20 cellular contexts compared by ENCODE assay signal in genomic region chr3:136184703-136185102, GRCh38. TPM values are rescaled to one million over a fixed set of nuclear protein-coding genes. Genes with fewer than 3 reads are reported as not detected.
DNase-seq lines count a peak whose midpoint lies in the region; ATAC-seq and TF ChIP-seq lines count a peak whose summit lies in the region.
"Had no signal": no experiment of that assay in that cellular context is flagged by ENCODE, and none has a peak within 500 bp of the region (broad histone marks: within the 10 kb centered on the region; RNA-seq: fewer than 3 reads in every experiment).

No MANE protein-coding gene starts in this region.

- in situ Hi-C loops in GM23248 (cut with MboI): no loop called here

- peaks cover 41 to 91% (median 68%) of the 10 kb centered on the region in 4 donors for H3K4me1 Mint-ChIP-seq in CD4-positive, CD25-positive, alpha-beta regulatory T cell
- H3K4me1 Mint-ChIP-seq in central memory CD8-positive, alpha-beta T cell: peaks cover 74% of the 10 kb centered on the region

- peaks cover 0 to 1% (median 0%) of the 10 kb centered on the region in 7 donors for H3K9me3 Mint-ChIP-seq in CD4-positive, CD25-positive, alpha-beta regulatory T cell
- H3K9me3 Mint-ChIP-seq in central memory CD8-positive, alpha-beta T cell: no peaks in the 10 kb centered on the region
- H3K9me3 Mint-ChIP-seq: nephron had no signal

- TF ChIP-seq CTCF in osteoblast (IDR thresholded peaks at IDR 0.05; ENCODE audit: extremely low read depth, low read depth, low read length): no peak

- no peaks in the 10 kb centered on the region for H3K9me2 ChIP-seq in GM23248 (ENCODE audit: insufficient read depth)

- ATAC-seq in CD4-positive, CD25-positive, alpha-beta regulatory T cell (ENCODE audit: low read depth in 2 of 2): no peak
- ATAC-seq in central memory CD8-positive, alpha-beta T cell (replicated peaks; ENCODE audit: extremely low read depth, poor library complexity, severe bottlenecking): no peak
- ATAC-seq in left lobe of liver (peak; percentile 73), HG03442 (IDR thresholded peaks at IDR 0.05; ENCODE audit: unreplicated experiment) (no peak)
- ATAC-seq: activated CD8-positive, alpha-beta T cell treated with anti-CD3 and anti-CD28 coated beads, Interleukin-2, amount 10 ng/mL, durations not matched to agents 7 days and 5 days had no signal

- H3K27ac ChIP-seq in CD4-positive, CD25-positive, alpha-beta regulatory T cell (ENCODE audit: insufficient read depth, low read length, poor library complexity, severe bottlenecking): peak overlapping the region; percentile 6
- H3K27ac ChIP-seq in GM23248 (no peak overlapping the region), osteoblast (ENCODE audit: low read depth, low read length) (no peak overlapping the region)
- H3K27ac ChIP-seq: KMS-11, pancreas, sigmoid colon had no signal

- peak overlapping the region in 2 of 4 donors; percentile 74 to 82 for H3K4me3 Mint-ChIP-seq in CD4-positive, CD25-positive, alpha-beta regulatory T cell
- H3K4me3 Mint-ChIP-seq in central memory CD8-positive, alpha-beta T cell: no peak overlapping the region
- H3K4me3 Mint-ChIP-seq: activated CD8-positive, alpha-beta T cell treated with anti-CD3 and anti-CD28 coated beads, Interleukin-2, amount 10 ng/mL, durations not matched to agents 7 days and 5 days; nephron had no signal

- no peak overlapping the region for H3K4me2 ChIP-seq in GM23248 (ENCODE audit: unreplicated experiment)
- no peak overlapping the region for H3K4me2 ChIP-seq in osteoblast (ENCODE audit: insufficient read depth, low read length)
- H3K4me2 ChIP-seq: KMS-11 had no signal

- peaks cover 90% of the 10 kb centered on the region for H3K4me1 ChIP-seq in CD4-positive, CD25-positive, alpha-beta regulatory T cell (ENCODE audit: control insufficient read depth, insufficient read depth, low read length, poor library complexity, severe bottlenecking)
- H3K4me1 ChIP-seq in GM23248 (ENCODE audit: insufficient read depth): peaks cover 11% of the 10 kb centered on the region
- H3K4me1 ChIP-seq in osteoblast (ENCODE audit: insufficient read depth, low read length): peaks cover 18% of the 10 kb centered on the region

- H3K9me3 ChIP-seq in CD4-positive, CD25-positive, alpha-beta regulatory T cell (ENCODE audit: control insufficient read depth in 2 of 2, low read length in 2 of 2): no peaks in the 10 kb centered on the region
- H3K9me3 ChIP-seq in GM23248 (ENCODE audit: low read depth) (no peaks in the 10 kb centered on the region), osteoblast (ENCODE audit: low read depth, low read length) (no peaks in the 10 kb centered on the region)
- H3K9me3 ChIP-seq: pancreas, sigmoid colon had no signal

- H3K79me2 ChIP-seq in GM23248 (ENCODE audit: insufficient read depth) (peaks cover 99% of the 10 kb centered on the region), osteoblast (ENCODE audit: insufficient read depth, low read length) (peaks cover 99% of the 10 kb centered on the region)

- DNase-seq in CD4-positive, CD25-positive, alpha-beta regulatory T cell: no peak
- DNase-seq in GM23248 (peak; percentile 54), left lobe of liver (ENCODE audit: low spot score) (no peak), osteoblast (ENCODE audit: insufficient read length, low spot score, missing footprints) (no peak), HCEC 1CT (no peak)
- no peak for DNase-seq in central memory CD8-positive, alpha-beta T cell (ENCODE audit: low spot score in 2 of 2)
- DNase-seq: activated CD4-positive, CD25-positive, alpha-beta regulatory T cell treated with anti-CD3 and anti-CD28 coated beads, Interleukin-2, amount 50 U/mL, for 72 hours; activated CD8-positive, alpha-beta T cell treated with anti-CD3 and anti-CD28 coated beads, Interleukin-2, amount 10 ng/mL, durations not matched to agents 7 days and 5 days; activated naive CD4-positive, alpha-beta T cell treated with Interleukin-2 at 50 U/mL for 16 hours; effector CD4-positive, alpha-beta T cell; erythroblast; NCI-H1105; NCI-H2081; OCI-M1; pancreas; SHP77; sigmoid colon had no signal

- WGBS in GM23248 (ENCODE audit: low coverage in 1 of 2, low lambda C conversion rate in 2 of 2, missing lambda C conversion rate in 2 of 2), 2 experiments: 15 to 40% methylated on average over 2 of the region's 2 CpGs

- peak overlapping the region; percentile 43 for H3K4me3 ChIP-seq in CD4-positive, CD25-positive, alpha-beta regulatory T cell (ENCODE audit: low read depth, low read length)
- no peak overlapping the region for H3K4me3 ChIP-seq in GM23248
- no peak overlapping the region for H3K4me3 ChIP-seq in osteoblast (ENCODE audit: insufficient read depth, low read length)
- H3K4me3 ChIP-seq: pancreas, sigmoid colon had no signal

- H3K9ac ChIP-seq in GM23248: no peak overlapping the region
- H3K9ac ChIP-seq: KMS-11 had no signal

- H2AFZ ChIP-seq in GM23248: no peak overlapping the region
- H2AFZ ChIP-seq in osteoblast (ENCODE audit: low read length): no peak overlapping the region

- no peaks in the 10 kb centered on the region for H3F3A ChIP-seq in GM23248 (ENCODE audit: insufficient read depth)

- H3K27me3 Mint-ChIP-seq in CD4-positive, CD25-positive, alpha-beta regulatory T cell: no peaks in the 10 kb centered on the region
- H3K27me3 Mint-ChIP-seq in central memory CD8-positive, alpha-beta T cell: no peaks in the 10 kb centered on the region

- H4K20me1 ChIP-seq in GM23248 (ENCODE audit: insufficient read depth): peaks cover 35% of the 10 kb centered on the region
- peaks cover 84% of the 10 kb centered on the region for H4K20me1 ChIP-seq in osteoblast (ENCODE audit: insufficient read depth, low read length)

- H3K27ac Mint-ChIP-seq in CD4-positive, CD25-positive, alpha-beta regulatory T cell: peak overlapping the region in 1 of 3 donors; percentile 49
- H3K27ac Mint-ChIP-seq in central memory CD8-positive, alpha-beta T cell (ENCODE audit: low read depth): peak overlapping the region; percentile 90
- H3K27ac Mint-ChIP-seq: activated CD8-positive, alpha-beta T cell treated with anti-CD3 and anti-CD28 coated beads, Interleukin-2, amount 10 ng/mL, durations not matched to agents 7 days and 5 days; nephron had no signal

- H3K36me3 Mint-ChIP-seq in CD4-positive, CD25-positive, alpha-beta regulatory T cell: peaks cover 6% of the 10 kb centered on the region
- H3K36me3 Mint-ChIP-seq in central memory CD8-positive, alpha-beta T cell (ENCODE audit: insufficient read depth): peaks cover 20% of the 10 kb centered on the region

- H3K36me3 ChIP-seq in CD4-positive, CD25-positive, alpha-beta regulatory T cell (ENCODE audit: control insufficient read depth, insufficient read depth, low read length): no peaks in the 10 kb centered on the region
- H3K36me3 ChIP-seq in GM23248 (ENCODE audit: low read depth) (no peaks in the 10 kb centered on the region), osteoblast (ENCODE audit: insufficient read depth, low read length) (no peaks in the 10 kb centered on the region)
- H3K36me3 ChIP-seq: pancreas, sigmoid colon had no signal

- H3K27me3 ChIP-seq in CD4-positive, CD25-positive, alpha-beta regulatory T cell (ENCODE audit: control insufficient read depth, insufficient read depth, low read length): no peaks in the 10 kb centered on the region
- H3K27me3 ChIP-seq in GM23248 (replicated peaks; ENCODE audit: insufficient read depth) (no peaks in the 10 kb centered on the region), osteoblast (ENCODE audit: insufficient read depth, low read length) (no peaks in the 10 kb centered on the region)
- H3K27me3 ChIP-seq: pancreas, sigmoid colon had no signal

RNA-seq across cellular contexts. Expression of gene MSL2, which starts 11.4 kb away (rescaled TPM):
- 146 TPM for total RNA-seq in CD4-positive, CD25-positive, alpha-beta regulatory T cell
- 10 to 100 TPM; 31.2 to 52.1 (median 35.4) TPM for polyA plus RNA-seq in CD4-positive, CD25-positive, alpha-beta regulatory T cell
- 11.1 and 15.2 TPM in 2 replicates for total RNA-seq in GM23248 (2014; rRNA removed; shearing (Covaris generic))
- polyA plus RNA-seq in GM23248 (2016; fragmentation: Nextera tagmentation; extraction: Ambion mirVana): 3.3 and 3.5 TPM in 2 replicates
- total RNA-seq in left lobe of liver: 14.5 TPM
- 18.5 and 19.2 TPM in 2 replicates for total RNA-seq in osteoblast
